Comparison of ENCODE assay signal across 15 cellular contexts in the genomic region with DNA sequence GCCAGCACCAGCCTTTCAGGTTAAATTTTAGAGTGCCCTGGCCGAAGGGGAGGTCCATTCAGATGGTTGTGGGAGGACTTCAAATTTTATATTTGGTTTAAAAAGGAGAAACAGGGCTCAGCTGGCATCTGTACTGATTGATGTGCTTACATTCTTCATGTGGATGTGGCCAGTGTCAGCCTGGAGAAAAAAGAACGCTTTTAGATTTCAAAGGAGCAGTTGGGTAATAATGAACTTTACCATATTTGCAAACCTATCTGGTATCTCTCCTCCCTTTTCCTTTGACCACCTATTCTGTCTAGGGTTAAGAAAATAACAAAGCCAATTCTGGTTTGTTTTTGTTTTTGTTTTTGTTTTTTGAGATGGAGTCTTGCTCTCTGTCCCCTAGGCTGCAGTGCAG. TPM values are rescaled to one million over a fixed set of nuclear protein-coding genes. Genes with fewer than 3 reads are reported as not detected.
A peak's percentile ranks its signal among the peaks of the same experiment; 100 is the strongest.
DNase-seq lines count a peak whose midpoint lies in the region; ATAC-seq and TF ChIP-seq lines count a peak whose summit lies in the region.
"Had no signal": no experiment of that assay in that cellular context is flagged by ENCODE, and none has a peak within 500 bp of the region (broad histone marks: within the 10 kb centered on the region; RNA-seq: fewer than 3 reads in every experiment).

No MANE protein-coding gene starts in this region.

- ATAC-seq in CD8-positive, alpha-beta T cell = no peak
- ATAC-seq in WTC11 (no peak), left ventricle myocardium superior (no peak)
- no peak for ATAC-seq in activated CD4-positive, CD25-positive, alpha-beta regulatory T cell treated with anti-CD3 and anti-CD28 coated beads, Interleukin-2, amount 50 U/mL, for 24 hours

- H3K27me3 Mint-ChIP-seq in CD8-positive, alpha-beta T cell (ENCODE audit: low read depth) = no peaks in the 10 kb centered on the region
- H3K27me3 Mint-ChIP-seq in WTC11 (ENCODE audit: low read depth) (no peaks in the 10 kb centered on the region), nephron progenitor cell (ENCODE audit: low read depth, poor library complexity) (no peaks in the 10 kb centered on the region), type B pancreatic cell (no peaks in the 10 kb centered on the region)
- H3K27me3 Mint-ChIP-seq: B cell; CD4-positive, alpha-beta memory T cell had no signal

- H3K9me3 Mint-ChIP-seq in CD8-positive, alpha-beta T cell = no peaks in the 10 kb centered on the region
- H3K9me3 Mint-ChIP-seq in WTC11 (no peaks in the 10 kb centered on the region), nephron progenitor cell (no peaks in the 10 kb centered on the region), type B pancreatic cell (no peaks in the 10 kb centered on the region)
- H3K9me3 Mint-ChIP-seq: CD4-positive, alpha-beta memory T cell; HFFc6 had no signal

- H3K4me1 ChIP-seq in CD8-positive, alpha-beta T cell (ENCODE audit: insufficient read depth, low read length) = no peaks in the 10 kb centered on the region

- POLR2A ChIA-PET in CD8-positive, alpha-beta T cell (lab: Charles Lee) = no interaction called here
- POLR2A ChIA-PET in WTC11 (lab: Charles Lee) = no interaction called here

- peaks cover 74% of the 10 kb centered on the region for H3K36me3 Mint-ChIP-seq in CD8-positive, alpha-beta T cell
- H3K36me3 Mint-ChIP-seq in WTC11 = peaks cover 73% of the 10 kb centered on the region
- peaks cover 53% of the 10 kb centered on the region for H3K36me3 Mint-ChIP-seq in nephron progenitor cell (ENCODE audit: low read depth)
- peaks cover 42% of the 10 kb centered on the region for H3K36me3 Mint-ChIP-seq in type B pancreatic cell

- H3K27ac ChIP-seq in CD8-positive, alpha-beta T cell (ENCODE audit: low read depth, low read length) = no peak overlapping the region
- H3K27ac ChIP-seq: HL-60 had no signal

- no peak for DNase-seq in CD8-positive, alpha-beta T cell
- no peak for DNase-seq in WTC11 (ENCODE audit: low spot score)
- no peak for DNase-seq in nephron progenitor cell
- no peak for DNase-seq in type B pancreatic cell (ENCODE audit: extremely low spot score, unreplicated experiment)
- no peak for DNase-seq in left ventricle myocardium superior
- no peak for DNase-seq in stimulated activated naive CD4-positive, alpha-beta T cell treated with Interleukin-2 at 50 U/mL for 16 hours (lab: John Stamatoyannopoulos, UW)
- DNase-seq: CD4-positive, alpha-beta memory T cell; COR-L47; DND-41; GDM1; HCEC 1CT; HFFc6 had no signal

- CTCF ChIA-PET in CD8-positive, alpha-beta T cell (lab: Charles Lee) = no interaction called here
- CTCF ChIA-PET in WTC11 (lab: Charles Lee) = interaction anchor here (1.6 kb wide), 1 partner anchor 357 kb away, joined by 3 read pairs; no protein-coding TSS in a partner anchor

- H3K27me3 ChIP-seq in CD8-positive, alpha-beta T cell (ENCODE audit: insufficient read depth, low read length) = no peaks in the 10 kb centered on the region

- H3K4me1 Mint-ChIP-seq in CD8-positive, alpha-beta T cell (ENCODE audit: low read depth) = peaks cover 10% of the 10 kb centered on the region
- H3K4me1 Mint-ChIP-seq in WTC11 = peaks cover 80% of the 10 kb centered on the region
- H3K4me1 Mint-ChIP-seq in nephron progenitor cell = no peaks in the 10 kb centered on the region
- H3K4me1 Mint-ChIP-seq in type B pancreatic cell (ENCODE audit: unreplicated experiment) = peaks cover 15% of the 10 kb centered on the region
- H3K4me1 Mint-ChIP-seq: B cell had no signal

- no peak overlapping the region for H3K4me3 Mint-ChIP-seq in CD8-positive, alpha-beta T cell
- H3K4me3 Mint-ChIP-seq in WTC11 (peak overlapping the region; percentile 5), nephron progenitor cell (no peak overlapping the region), type B pancreatic cell (no peak overlapping the region)
- H3K4me3 Mint-ChIP-seq: B cell; CD4-positive, alpha-beta memory T cell; HFFc6 had no signal

- no peaks in the 10 kb centered on the region for H3K9me3 ChIP-seq in CD8-positive, alpha-beta T cell (ENCODE audit: low read length)

- intact Hi-C loops in CD8-positive, alpha-beta T cell (cut with DNase I, micrococcal nuclease) = no loop called here
- intact Hi-C loops in left ventricle myocardium superior (cut with micrococcal nuclease) = no loop called here

- H3K27ac Mint-ChIP-seq in CD8-positive, alpha-beta T cell = peak overlapping the region; percentile 4
- H3K27ac Mint-ChIP-seq in WTC11 (peak overlapping the region; percentile 15), nephron progenitor cell (peak overlapping the region; percentile 77), type B pancreatic cell (peak overlapping the region; percentile 59)
- H3K27ac Mint-ChIP-seq: B cell, HFFc6 had no signal

- no peak for TF ChIP-seq CTCF in CD8-positive, alpha-beta T cell (IDR thresholded peaks at IDR 0.05)
- TF ChIP-seq CTCF in WTC11 (IDR thresholded peaks at IDR 0.05) (no peak), nephron progenitor cell (IDR thresholded peaks at IDR 0.05) (no peak), type B pancreatic cell (conservative IDR thresholded peaks at IDR 0.05) (no peak)

- H3K36me3 ChIP-seq in CD8-positive, alpha-beta T cell (ENCODE audit: insufficient read depth, low read length) = peaks cover 19% of the 10 kb centered on the region

- no peak overlapping the region for H3K4me3 ChIP-seq in CD8-positive, alpha-beta T cell (ENCODE audit: low read depth, low read length)

TF ChIP-seq in WTC11, 78 proteins besides CTCF, POLR2A, EP300 and RAD21 (continues in another document):
- TF ChIP-seq, protein P1, sequence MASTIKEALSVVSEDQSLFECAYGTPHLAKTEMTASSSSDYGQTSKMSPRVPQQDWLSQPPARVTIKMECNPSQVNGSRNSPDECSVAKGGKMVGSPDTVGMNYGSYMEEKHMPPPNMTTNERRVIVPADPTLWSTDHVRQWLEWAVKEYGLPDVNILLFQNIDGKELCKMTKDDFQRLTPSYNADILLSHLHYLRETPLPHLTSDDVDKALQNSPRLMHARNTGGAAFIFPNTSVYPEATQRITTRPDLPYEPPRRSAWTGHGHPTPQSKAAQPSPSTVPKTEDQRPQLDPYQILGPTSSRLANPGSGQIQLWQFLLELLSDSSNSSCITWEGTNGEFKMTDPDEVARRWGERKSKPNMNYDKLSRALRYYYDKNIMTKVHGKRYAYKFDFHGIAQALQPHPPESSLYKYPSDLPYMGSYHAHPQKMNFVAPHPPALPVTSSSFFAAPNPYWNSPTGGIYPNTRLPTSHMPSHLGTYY (CRISPR knock-in tag; IDR thresholded peaks at IDR 0.05) = no peak
- TF ChIP-seq, protein P2, sequence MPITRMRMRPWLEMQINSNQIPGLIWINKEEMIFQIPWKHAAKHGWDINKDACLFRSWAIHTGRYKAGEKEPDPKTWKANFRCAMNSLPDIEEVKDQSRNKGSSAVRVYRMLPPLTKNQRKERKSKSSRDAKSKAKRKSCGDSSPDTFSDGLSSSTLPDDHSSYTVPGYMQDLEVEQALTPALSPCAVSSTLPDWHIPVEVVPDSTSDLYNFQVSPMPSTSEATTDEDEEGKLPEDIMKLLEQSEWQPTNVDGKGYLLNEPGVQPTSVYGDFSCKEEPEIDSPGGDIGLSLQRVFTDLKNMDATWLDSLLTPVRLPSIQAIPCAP (CRISPR knock-in tag; IDR thresholded peaks at IDR 0.05) = no peak
- TF ChIP-seq JUN (CRISPR knock-in tag; IDR thresholded peaks at IDR 0.05) (no peak), GTF2I (CRISPR knock-in tag; conservative IDR thresholded peaks at IDR 0.05) (no peak), HMGXB4 (CRISPR knock-in tag; IDR thresholded peaks at IDR 0.05) (no peak), FOXK1 (CRISPR knock-in tag; IDR thresholded peaks at IDR 0.05) (no peak), SMAD4 (CRISPR knock-in tag; IDR thresholded peaks at IDR 0.05) (no peak), EMX1 (CRISPR knock-in tag; IDR thresholded peaks at IDR 0.05) (no peak), TEAD1 (CRISPR knock-in tag; IDR thresholded peaks at IDR 0.05) (no peak)
- TF ChIP-seq, protein P3, sequence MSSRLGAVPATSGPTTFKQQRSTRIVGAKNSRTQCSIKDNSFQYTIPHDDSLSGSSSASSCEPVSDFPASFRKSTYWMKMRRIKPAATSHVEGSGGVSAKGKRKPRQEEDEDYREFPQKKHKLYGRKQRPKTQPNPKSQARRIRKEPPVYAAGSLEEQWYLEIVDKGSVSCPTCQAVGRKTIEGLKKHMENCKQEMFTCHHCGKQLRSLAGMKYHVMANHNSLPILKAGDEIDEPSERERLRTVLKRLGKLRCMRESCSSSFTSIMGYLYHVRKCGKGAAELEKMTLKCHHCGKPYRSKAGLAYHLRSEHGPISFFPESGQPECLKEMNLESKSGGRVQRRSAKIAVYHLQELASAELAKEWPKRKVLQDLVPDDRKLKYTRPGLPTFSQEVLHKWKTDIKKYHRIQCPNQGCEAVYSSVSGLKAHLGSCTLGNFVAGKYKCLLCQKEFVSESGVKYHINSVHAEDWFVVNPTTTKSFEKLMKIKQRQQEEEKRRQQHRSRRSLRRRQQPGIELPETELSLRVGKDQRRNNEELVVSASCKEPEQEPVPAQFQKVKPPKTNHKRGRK (CRISPR knock-in tag; IDR thresholded peaks at IDR 0.05; ENCODE audit: borderline replicate concordance) = no peak
- TF ChIP-seq, protein P4, sequence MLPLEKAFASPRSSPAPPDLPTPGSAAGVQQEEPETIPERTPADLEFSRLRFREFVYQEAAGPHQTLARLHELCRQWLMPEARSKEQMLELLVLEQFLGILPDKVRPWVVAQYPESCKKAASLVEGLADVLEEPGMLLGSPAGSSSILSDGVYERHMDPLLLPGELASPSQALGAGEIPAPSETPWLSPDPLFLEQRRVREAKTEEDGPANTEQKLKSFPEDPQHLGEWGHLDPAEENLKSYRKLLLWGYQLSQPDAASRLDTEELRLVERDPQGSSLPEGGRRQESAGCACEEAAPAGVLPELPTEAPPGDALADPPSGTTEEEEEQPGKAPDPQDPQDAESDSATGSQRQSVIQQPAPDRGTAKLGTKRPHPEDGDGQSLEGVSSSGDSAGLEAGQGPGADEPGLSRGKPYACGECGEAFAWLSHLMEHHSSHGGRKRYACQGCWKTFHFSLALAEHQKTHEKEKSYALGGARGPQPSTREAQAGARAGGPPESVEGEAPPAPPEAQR (CRISPR knock-in tag; IDR thresholded peaks at IDR 0.05) = no peak

RNA-seq across cellular contexts. Expression of gene RAB12, which starts 21.3 kb away (rescaled TPM):
- total RNA-seq in CD8-positive, alpha-beta T cell = 10 to 100 TPM; 20.2 to 20.9 TPM
- 56.1 to 69.3 TPM (median 58.1 TPM) in 3 replicates for total RNA-seq in WTC11 (2021)
- 25.2 and 28.9 TPM in 2 replicates for total RNA-seq in type B pancreatic cell (ENCODE audit: low replicate concordance)
- 127 TPM for total RNA-seq in left ventricle myocardium superior

Comparison
In these comparisons a context has a peak if more than half of its experiments do, and no peak if none do; other contexts are left out.
1. H3K27ac Mint-ChIP-seq: peak in every context shown above with its lines; median percentile 77 in nephron progenitor cell; 59 in type B pancreatic cell; 15 in WTC11; 4 in CD8-positive, alpha-beta T cell.